In genomic region chr9:593809-594208, GRCh38 we compare ENCODE assay signal across 20 cellular contexts.
"Had no signal": no experiment of that assay in that cellular context is flagged by ENCODE, and none has a peak within 500 bp of the region (broad histone marks: within the 10 kb centered on the region; RNA-seq: fewer than 3 reads in every experiment).

No MANE protein-coding gene starts in this region.

- H3K27ac ChIP-seq: foreskin keratinocyte, parathyroid adenoma, psoas muscle, sigmoid colon, skin epidermis, suprapubic skin, tibial artery, upper lobe of left lung, uterus had no signal

- H3K36me3 ChIP-seq: sigmoid colon, suprapubic skin, tibial artery, upper lobe of left lung, uterus had no signal

- H3K27me3 ChIP-seq: foreskin keratinocyte, sigmoid colon, suprapubic skin, tibial artery, upper lobe of left lung, uterus had no signal

- H3K4me1 ChIP-seq: parathyroid adenoma had no signal

- H3K9me3 ChIP-seq: psoas muscle, sigmoid colon, suprapubic skin, tibial artery, upper lobe of left lung, uterus had no signal

- H3K4me3 ChIP-seq: lung, psoas muscle, sigmoid colon, skin epidermis, suprapubic skin, tibial artery, upper lobe of left lung, uterus had no signal

- ATAC-seq: foreskin keratinocyte; left lobe of liver; psoas muscle; stimulated activated effector memory CD8-positive, alpha-beta T cell treated with anti-CD3 and anti-CD28 coated beads, Interleukin-12 subunit alpha, Interleukin-12 subunit beta, amount 100 ng/mL, for 72 hours; stimulated activated naive CD8-positive, alpha-beta T cell treated with anti-CD3 and anti-CD28 coated beads, Interleukin-15, Interleukin-2, amounts not matched to agents 100 U/mL and 50 U/mL, for 24 hours had no signal

- DNase-seq: effector memory CD4-positive, alpha-beta T cell; foreskin keratinocyte; hippocampal formation; mesenchymal stem cell; naive B cell; psoas muscle; retina; sigmoid colon; stimulated activated CD4-positive, alpha-beta T cell treated with anti-CD3 and anti-CD28 coated beads, Interleukin-4, amount 100 ng/mL, for 1 hour; stimulated activated CD8-positive, alpha-beta memory T cell treated with anti-CD3 and anti-CD28 coated beads, Interleukin-4, amount 100 ng/mL, for 48 hours; stimulated activated naive CD8-positive, alpha-beta T cell treated with anti-CD3 and anti-CD28 coated beads, Interleukin-15, Interleukin-2, amounts not matched to agents 100 U/mL and 50 U/mL, for 24 hours; tibial artery; upper lobe of left lung; uterus had no signal
